In the genomic region with DNA sequence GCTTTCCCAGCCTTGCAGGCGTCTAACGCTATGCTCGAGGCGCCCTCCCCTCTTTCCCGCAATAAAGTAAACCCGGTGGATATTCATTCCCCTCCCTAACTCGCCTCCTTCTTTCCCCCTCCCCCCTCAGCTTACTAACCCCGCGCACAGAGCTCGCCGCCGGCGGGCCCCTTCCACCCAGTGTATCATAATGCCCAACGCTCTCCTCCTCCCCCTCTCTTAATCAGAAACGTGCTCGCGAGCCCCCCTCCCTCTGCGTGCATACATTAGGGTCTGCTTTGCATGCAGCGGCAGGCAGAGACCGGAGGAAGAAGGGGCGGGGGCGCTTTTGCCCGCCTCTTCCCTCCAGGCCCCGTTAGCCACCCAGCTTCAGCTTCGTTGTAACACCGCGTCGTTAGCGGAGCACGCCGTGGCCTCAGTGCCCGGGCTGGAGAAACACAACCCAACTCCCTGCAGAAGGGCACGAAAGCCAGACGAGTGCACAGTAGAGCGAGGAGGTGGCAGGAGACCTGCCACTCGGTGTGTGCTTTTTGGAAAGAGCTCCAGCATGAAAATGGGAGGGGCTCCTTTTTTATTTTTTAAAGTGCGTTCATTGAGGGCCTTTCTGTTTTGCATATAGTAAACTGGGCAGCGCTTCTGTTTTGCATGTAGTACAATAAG, we compare ENCODE assay signal across 8 cellular contexts. TPM values are rescaled to one million over a fixed set of nuclear protein-coding genes. Genes with fewer than 3 reads are reported as not detected.
DNase-seq lines count a peak whose midpoint lies in the region; ATAC-seq and TF ChIP-seq lines count a peak whose summit lies in the region.

No MANE protein-coding gene starts in this region.

- peak overlapping the region; percentile 81 for H3K4me3 ChIP-seq in hepatocyte
- H3K4me3 ChIP-seq in skeletal muscle cell (ENCODE audit: low read depth, low read length): peak overlapping the region; percentile 67

- peaks cover 37% of the 10 kb centered on the region for H3K79me2 ChIP-seq in hepatocyte

- TF ChIP-seq POLR2A in GM10847 (IDR thresholded peaks at IDR 0.05; ENCODE audit: extremely low read depth, insufficient read length): peak; percentile 41

- peaks cover 10% of the 10 kb centered on the region for H3K4me1 ChIP-seq in hepatocyte (ENCODE audit: insufficient read depth)

- no peaks in the 10 kb centered on the region for H3K27me3 ChIP-seq in hepatocyte

- peak overlapping the region; percentile 61 for H3K27ac ChIP-seq in hepatocyte

- H3K4me2 ChIP-seq in hepatocyte: peak overlapping the region; percentile 100

- H3K36me3 ChIP-seq in hepatocyte (replicated peaks; ENCODE audit: insufficient read depth, low read depth): no peaks in the 10 kb centered on the region

- H3K9me2 ChIP-seq in hepatocyte (replicated peaks; ENCODE audit: insufficient read depth): no peaks in the 10 kb centered on the region

- ATAC-seq in HG02840 (IDR thresholded peaks at IDR 0.05; ENCODE audit: low FRiP score, unreplicated experiment) (peak; percentile 22), GM19328 (IDR thresholded peaks at IDR 0.05; ENCODE audit: unreplicated experiment) (no peak)

- H3K9me3 ChIP-seq in hepatocyte (ENCODE audit: low read depth): no peaks in the 10 kb centered on the region

- peak overlapping the region; percentile 97 for H2AFZ ChIP-seq in hepatocyte

- no peak for TF ChIP-seq CTCF in hepatocyte (IDR thresholded peaks at IDR 0.05; ENCODE audit: poor library complexity)

- 4% methylated on average over 18 of the region's 38 CpGs for WGBS in hepatocyte (ENCODE audit: low lambda C conversion rate, missing lambda C conversion rate)

- peak; percentile 68 for DNase-seq in NCI-H1694 (lab: John Stamatoyannopoulos, UW)
- peak; percentile 38 to 74 (median 50) for DNase-seq in T-helper 1 cell
- peak in 31 of 56 donors; percentile 18 to 78 (median 58) for DNase-seq in amygdala (lab: John Stamatoyannopoulos, UW)
- peak; percentile 64 for DNase-seq in hepatocyte (ENCODE audit: low spot score)
- no peak for DNase-seq in skeletal muscle cell (ENCODE audit: low read depth)

- H4K20me1 ChIP-seq in hepatocyte (ENCODE audit: insufficient read depth, poor library complexity, severe bottlenecking): peaks cover 34% of the 10 kb centered on the region

RNA-seq across cellular contexts. Expression of gene KMT2A, which starts 0.9 kb away (rescaled TPM):
- total RNA-seq in hepatocyte: 29.1 and 30.6 TPM in 2 replicates
- polyA plus RNA-seq in hepatocyte: 23.0 and 25.9 TPM in 2 replicates

RNA-seq across cellular contexts. Expression of gene ATP5MG, which starts 34.0 kb away (rescaled TPM):
- 64.7 and 68.1 TPM in 2 replicates for total RNA-seq in hepatocyte
- polyA plus RNA-seq in hepatocyte: 431 and 471 TPM in 2 replicates
